18 cellular contexts compared by ENCODE assay signal in the genomic region with DNA sequence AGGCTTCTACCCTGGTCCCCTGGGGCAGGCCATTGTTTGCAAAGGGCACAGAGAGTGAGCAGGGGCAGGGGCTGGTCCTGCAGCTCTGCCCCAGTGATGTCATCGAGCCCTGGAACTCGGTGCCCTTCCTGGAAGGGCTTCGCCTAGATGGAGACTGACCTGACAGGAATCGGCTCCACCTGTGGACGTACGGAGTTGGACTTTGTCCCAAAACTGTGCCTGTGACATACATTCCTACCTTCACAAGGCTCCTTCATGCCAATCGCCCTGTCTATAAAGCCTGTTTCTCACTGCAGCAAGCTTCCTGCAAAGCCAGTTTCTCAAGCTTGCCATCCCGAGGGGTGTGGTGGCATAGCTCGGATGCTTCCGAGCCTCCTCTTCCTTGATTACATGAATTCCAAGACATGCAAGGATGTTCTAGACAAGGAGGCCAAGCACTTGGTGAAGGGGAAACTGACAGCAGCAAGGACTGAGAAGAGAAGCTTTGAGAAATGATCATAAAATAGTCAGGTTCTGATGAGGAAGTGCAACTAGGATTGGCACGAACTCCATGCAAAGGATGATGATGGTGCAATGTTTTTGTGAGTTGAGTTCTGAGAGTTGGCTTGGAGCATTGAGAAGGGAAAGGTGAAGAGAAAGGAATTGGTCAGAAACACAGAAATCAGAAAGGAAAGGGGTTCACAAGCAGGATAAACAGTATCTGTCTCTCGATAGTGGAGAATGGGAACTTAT.
DNase-seq lines count a peak whose midpoint lies in the region; ATAC-seq and TF ChIP-seq lines count a peak whose summit lies in the region.
"Had no signal": no experiment of that assay in that cellular context is flagged by ENCODE, and none has a peak within 500 bp of the region (broad histone marks: within the 10 kb centered on the region; RNA-seq: fewer than 3 reads in every experiment).

No MANE protein-coding gene starts in this region.

- POLR2A ChIA-PET in RWPE1 (lab: Yijun Ruan, JAX; ENCODE audit: low non-redundant PET): no interaction called here

- no peaks in the 10 kb centered on the region for H3K9me3 Mint-ChIP-seq in stimulated activated memory B cell treated with anti-CD40 and anti-IgM and Interleukin-4, amounts not matched to agents 10 μg/mL and 1 μg/mL and 100 μg/mL, for 72 hours
- no peaks in the 10 kb centered on the region for H3K9me3 Mint-ChIP-seq in activated CD4-positive, alpha-beta T cell treated with anti-CD3 and anti-CD28 coated beads, Interleukin-2, amount 10 ng/mL, durations not matched to agents 24 days and 14 days
- H3K9me3 Mint-ChIP-seq: CD4-positive, CD25-positive, alpha-beta regulatory T cell; nephron progenitor cell had no signal

- H3K27ac Mint-ChIP-seq in stimulated activated memory B cell treated with anti-CD40 and anti-IgM and Interleukin-4, amounts not matched to agents 10 μg/mL and 1 μg/mL and 100 μg/mL, for 72 hours: peak overlapping the region; percentile 3
- H3K27ac Mint-ChIP-seq in activated CD4-positive, alpha-beta T cell treated with anti-CD3 and anti-CD28 coated beads, Interleukin-2, amount 10 ng/mL, durations not matched to agents 24 days and 14 days: no peak overlapping the region
- H3K27ac Mint-ChIP-seq: CD4-positive, CD25-positive, alpha-beta regulatory T cell; nephron progenitor cell; T-helper 17 cell had no signal

- peak; percentile 53 for DNase-seq in RWPE1 (ENCODE audit: low spot score)
- peak; percentile 39 for DNase-seq in iPS-NIHi11 (ENCODE audit: low spot score)
- DNase-seq in activated CD4-positive, alpha-beta T cell treated with anti-CD3 and anti-CD28 coated beads, Interleukin-2, amount 10 ng/mL, durations not matched to agents 24 days and 14 days: no peak
- no peak for DNase-seq in occipital lobe (lab: John Stamatoyannopoulos, UW)
- DNase-seq in NCI-H1092 (lab: John Stamatoyannopoulos, UW): no peak
- DNase-seq: activated CD4-positive, alpha-beta T cell treated with anti-CD3 and anti-CD28 coated beads, Interleukin-2, amount 50 U/mL, for 48 hours; activated effector memory CD4-positive, alpha-beta T cell treated with Interleukin-2 at 50 U/mL for 16 hours; CD4-positive, CD25-positive, alpha-beta regulatory T cell; effector memory CD4-positive, alpha-beta T cell; KG1; kidney; NCI-H2081; nephron progenitor cell; T-helper 17 cell had no signal

- no peak overlapping the region for H3K27ac ChIP-seq in RWPE1

- no peaks in the 10 kb centered on the region for H3K36me3 Mint-ChIP-seq in stimulated activated memory B cell treated with anti-CD40 and anti-IgM and Interleukin-4, amounts not matched to agents 10 μg/mL and 1 μg/mL and 100 μg/mL, for 72 hours
- no peaks in the 10 kb centered on the region for H3K36me3 Mint-ChIP-seq in activated CD4-positive, alpha-beta T cell treated with anti-CD3 and anti-CD28 coated beads, Interleukin-2, amount 10 ng/mL, durations not matched to agents 24 days and 14 days (ENCODE audit: low read depth)
- H3K36me3 Mint-ChIP-seq: CD4-positive, CD25-positive, alpha-beta regulatory T cell had no signal

- CTCF ChIA-PET in RWPE1 (lab: Yijun Ruan, JAX): no interaction called here

- intact Hi-C loops in activated CD4-positive, alpha-beta T cell treated with anti-CD3 and anti-CD28 coated beads, Interleukin-2, amount 10 ng/mL, durations not matched to agents 24 days and 14 days (cut with micrococcal nuclease): no loop called here

- H3K4me3 Mint-ChIP-seq in stimulated activated memory B cell treated with anti-CD40 and anti-IgM and Interleukin-4, amounts not matched to agents 10 μg/mL and 1 μg/mL and 100 μg/mL, for 72 hours: no peak overlapping the region
- H3K4me3 Mint-ChIP-seq in activated CD4-positive, alpha-beta T cell treated with anti-CD3 and anti-CD28 coated beads, Interleukin-2, amount 10 ng/mL, durations not matched to agents 24 days and 14 days: no peak overlapping the region
- H3K4me3 Mint-ChIP-seq: CD4-positive, CD25-positive, alpha-beta regulatory T cell; nephron progenitor cell; T-helper 17 cell had no signal

- no peak for TF ChIP-seq EP300 in Ishikawa (IDR thresholded peaks at IDR 0.05; ENCODE audit: borderline replicate concordance)

- H3K4me1 Mint-ChIP-seq in stimulated activated memory B cell treated with anti-CD40 and anti-IgM and Interleukin-4, amounts not matched to agents 10 μg/mL and 1 μg/mL and 100 μg/mL, for 72 hours: peaks cover 14% of the 10 kb centered on the region
- H3K4me1 Mint-ChIP-seq in activated CD4-positive, alpha-beta T cell treated with anti-CD3 and anti-CD28 coated beads, Interleukin-2, amount 10 ng/mL, durations not matched to agents 24 days and 14 days: peaks cover 4% of the 10 kb centered on the region

- TF ChIP-seq RAD21 in Ishikawa (IDR thresholded peaks at IDR 0.05; ENCODE audit: low read depth): no peak

- H3K27me3 Mint-ChIP-seq in stimulated activated memory B cell treated with anti-CD40 and anti-IgM and Interleukin-4, amounts not matched to agents 10 μg/mL and 1 μg/mL and 100 μg/mL, for 72 hours: peaks cover 15% of the 10 kb centered on the region
- H3K27me3 Mint-ChIP-seq in activated CD4-positive, alpha-beta T cell treated with anti-CD3 and anti-CD28 coated beads, Interleukin-2, amount 10 ng/mL, durations not matched to agents 24 days and 14 days: peaks cover 9% of the 10 kb centered on the region

- TF ChIP-seq CTCF in RWPE1 (conservative IDR thresholded peaks at IDR 0.05; ENCODE audit: low read depth): no peak

- ATAC-seq in stimulated activated memory B cell treated with anti-CD40 and anti-IgM and Interleukin-4, amounts not matched to agents 10 μg/mL and 1 μg/mL and 100 μg/mL, for 72 hours: peak; percentile 60
- ATAC-seq in HG03175 (IDR thresholded peaks at IDR 0.05; ENCODE audit: unreplicated experiment): no peak
- ATAC-seq: sciatic nerve, T-helper 17 cell had no signal

TF ChIP-seq in Ishikawa, 13 proteins besides CTCF, POLR2A, EP300 and RAD21:
- TF ChIP-seq, protein P1, sequence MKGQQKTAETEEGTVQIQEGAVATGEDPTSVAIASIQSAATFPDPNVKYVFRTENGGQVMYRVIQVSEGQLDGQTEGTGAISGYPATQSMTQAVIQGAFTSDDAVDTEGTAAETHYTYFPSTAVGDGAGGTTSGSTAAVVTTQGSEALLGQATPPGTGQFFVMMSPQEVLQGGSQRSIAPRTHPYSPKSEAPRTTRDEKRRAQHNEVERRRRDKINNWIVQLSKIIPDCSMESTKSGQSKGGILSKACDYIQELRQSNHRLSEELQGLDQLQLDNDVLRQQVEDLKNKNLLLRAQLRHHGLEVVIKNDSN (IDR thresholded peaks at IDR 0.05): no peak
- TF ChIP-seq TEAD4 (IDR thresholded peaks at IDR 0.05) (peak; percentile 91), TCF12 (IDR thresholded peaks at IDR 0.05; ENCODE audit: low read depth) (peak; percentile 64), NFIC (IDR thresholded peaks at IDR 0.05) (peak; percentile 78), TAF1 (IDR thresholded peaks at IDR 0.05; ENCODE audit: low read depth) (no peak), FOXM1 (IDR thresholded peaks at IDR 0.05; ENCODE audit: borderline replicate concordance, low read depth) (no peak), EGR1 (IDR thresholded peaks at IDR 0.05) (no peak), CEBPB (IDR thresholded peaks at IDR 0.05) (no peak), ZBTB7A (IDR thresholded peaks at IDR 0.05; ENCODE audit: low read depth) (no peak), YY1 (IDR thresholded peaks at IDR 0.05; ENCODE audit: low read depth) (peak; percentile 41; the same call in 1 of the 2 replicates), CREB1 (IDR thresholded peaks at IDR 0.05; ENCODE audit: low read depth) (no peak)
- TF ChIP-seq, protein P2, sequence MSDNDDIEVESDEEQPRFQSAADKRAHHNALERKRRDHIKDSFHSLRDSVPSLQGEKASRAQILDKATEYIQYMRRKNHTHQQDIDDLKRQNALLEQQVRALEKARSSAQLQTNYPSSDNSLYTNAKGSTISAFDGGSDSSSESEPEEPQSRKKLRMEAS (IDR thresholded peaks at IDR 0.05): peak; percentile 56; the same call in 1 of the 2 replicates
- TF ChIP-seq, protein P3, sequence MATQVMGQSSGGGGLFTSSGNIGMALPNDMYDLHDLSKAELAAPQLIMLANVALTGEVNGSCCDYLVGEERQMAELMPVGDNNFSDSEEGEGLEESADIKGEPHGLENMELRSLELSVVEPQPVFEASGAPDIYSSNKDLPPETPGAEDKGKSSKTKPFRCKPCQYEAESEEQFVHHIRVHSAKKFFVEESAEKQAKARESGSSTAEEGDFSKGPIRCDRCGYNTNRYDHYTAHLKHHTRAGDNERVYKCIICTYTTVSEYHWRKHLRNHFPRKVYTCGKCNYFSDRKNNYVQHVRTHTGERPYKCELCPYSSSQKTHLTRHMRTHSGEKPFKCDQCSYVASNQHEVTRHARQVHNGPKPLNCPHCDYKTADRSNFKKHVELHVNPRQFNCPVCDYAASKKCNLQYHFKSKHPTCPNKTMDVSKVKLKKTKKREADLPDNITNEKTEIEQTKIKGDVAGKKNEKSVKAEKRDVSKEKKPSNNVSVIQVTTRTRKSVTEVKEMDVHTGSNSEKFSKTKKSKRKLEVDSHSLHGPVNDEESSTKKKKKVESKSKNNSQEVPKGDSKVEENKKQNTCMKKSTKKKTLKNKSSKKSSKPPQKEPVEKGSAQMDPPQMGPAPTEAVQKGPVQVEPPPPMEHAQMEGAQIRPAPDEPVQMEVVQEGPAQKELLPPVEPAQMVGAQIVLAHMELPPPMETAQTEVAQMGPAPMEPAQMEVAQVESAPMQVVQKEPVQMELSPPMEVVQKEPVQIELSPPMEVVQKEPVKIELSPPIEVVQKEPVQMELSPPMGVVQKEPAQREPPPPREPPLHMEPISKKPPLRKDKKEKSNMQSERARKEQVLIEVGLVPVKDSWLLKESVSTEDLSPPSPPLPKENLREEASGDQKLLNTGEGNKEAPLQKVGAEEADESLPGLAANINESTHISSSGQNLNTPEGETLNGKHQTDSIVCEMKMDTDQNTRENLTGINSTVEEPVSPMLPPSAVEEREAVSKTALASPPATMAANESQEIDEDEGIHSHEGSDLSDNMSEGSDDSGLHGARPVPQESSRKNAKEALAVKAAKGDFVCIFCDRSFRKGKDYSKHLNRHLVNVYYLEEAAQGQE (IDR thresholded peaks at IDR 0.05; ENCODE audit: low read depth): no peak
TF ChIP-seq in Ishikawa: peak in this region for 5.

Comparison
In these comparisons a context has a peak if more than half of its experiments do, and no peak if none do; other contexts are left out.
1. DNase-seq: peak in RWPE1 (single experiment) and iPS-NIHi11 (single experiment); none in activated CD4-positive, alpha-beta T cell treated with anti-CD3 and anti-CD28 coated beads, Interleukin-2, amount 10 ng/mL, durations not matched to agents 24 days and 14 days (single experiment), occipital lobe (single experiment) and NCI-H1092 (single experiment).